2 cellular contexts compared by ENCODE assay signal in genomic region chr19:42023943-42024260, GRCh38.
TF ChIP-seq lines count a peak whose summit lies in the region.

No MANE protein-coding gene starts in this region.

TF ChIP-seq in SK-N-SH, 30 proteins besides CTCF, POLR2A, EP300 and RAD21:
- TF ChIP-seq ZBTB33 (IDR thresholded peaks at IDR 0.05; ENCODE audit: borderline replicate concordance, low read depth) (no peak), NFIC (IDR thresholded peaks at IDR 0.05; ENCODE audit: borderline replicate concordance) (no peak), RCOR1 (IDR thresholded peaks at IDR 0.05; ENCODE audit: low read length) (no peak), EZH2phosphoT487 (IDR thresholded peaks at IDR 0.05; ENCODE audit: borderline replicate concordance, low read depth) (no peak), ELF1 (IDR thresholded peaks at IDR 0.05) (no peak), RFX5 (IDR thresholded peaks at IDR 0.05; ENCODE audit: low read length) (no peak), FOXM1 (IDR thresholded peaks at IDR 0.05; ENCODE audit: low read depth) (no peak), JUND (IDR thresholded peaks at IDR 0.05) (no peak), YY1 (IDR thresholded peaks at IDR 0.05; ENCODE audit: low read depth) (no peak), RXRA (IDR thresholded peaks at IDR 0.05; ENCODE audit: borderline replicate concordance, low read depth) (no peak), MXI1 (IDR thresholded peaks at IDR 0.05; ENCODE audit: low read depth, low read length) (no peak), CHD2 (IDR thresholded peaks at IDR 0.05; ENCODE audit: low read length, partially characterized antibody) (no peak), TCF12 (IDR thresholded peaks at IDR 0.05) (no peak), TEAD4 (IDR thresholded peaks at IDR 0.05; ENCODE audit: borderline replicate concordance, insufficient read depth) (no peak), TAF1 (IDR thresholded peaks at IDR 0.05; ENCODE audit: borderline replicate concordance, low read depth, low read length) (no peak), NRF1 (IDR thresholded peaks at IDR 0.05; ENCODE audit: low read depth, low read length) (no peak), FOXJ3 (CRISPR knock-in tag; IDR thresholded peaks at IDR 0.05) (no peak), GABPA (IDR thresholded peaks at IDR 0.05; ENCODE audit: low read depth) (no peak)
- TF ChIP-seq, protein P1, sequence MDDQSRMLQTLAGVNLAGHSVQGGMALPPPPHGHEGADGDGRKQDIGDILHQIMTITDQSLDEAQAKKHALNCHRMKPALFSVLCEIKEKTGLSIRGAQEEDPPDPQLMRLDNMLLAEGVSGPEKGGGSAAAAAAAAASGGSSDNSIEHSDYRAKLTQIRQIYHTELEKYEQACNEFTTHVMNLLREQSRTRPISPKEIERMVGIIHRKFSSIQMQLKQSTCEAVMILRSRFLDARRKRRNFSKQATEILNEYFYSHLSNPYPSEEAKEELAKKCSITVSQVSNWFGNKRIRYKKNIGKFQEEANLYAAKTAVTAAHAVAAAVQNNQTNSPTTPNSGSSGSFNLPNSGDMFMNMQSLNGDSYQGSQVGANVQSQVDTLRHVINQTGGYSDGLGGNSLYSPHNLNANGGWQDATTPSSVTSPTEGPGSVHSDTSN (IDR thresholded peaks at IDR 0.05): no peak
- TF ChIP-seq, protein P2, sequence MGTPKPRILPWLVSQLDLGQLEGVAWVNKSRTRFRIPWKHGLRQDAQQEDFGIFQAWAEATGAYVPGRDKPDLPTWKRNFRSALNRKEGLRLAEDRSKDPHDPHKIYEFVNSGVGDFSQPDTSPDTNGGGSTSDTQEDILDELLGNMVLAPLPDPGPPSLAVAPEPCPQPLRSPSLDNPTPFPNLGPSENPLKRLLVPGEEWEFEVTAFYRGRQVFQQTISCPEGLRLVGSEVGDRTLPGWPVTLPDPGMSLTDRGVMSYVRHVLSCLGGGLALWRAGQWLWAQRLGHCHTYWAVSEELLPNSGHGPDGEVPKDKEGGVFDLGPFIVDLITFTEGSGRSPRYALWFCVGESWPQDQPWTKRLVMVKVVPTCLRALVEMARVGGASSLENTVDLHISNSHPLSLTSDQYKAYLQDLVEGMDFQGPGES (IDR thresholded peaks at IDR 0.05; ENCODE audit: low read depth, low read length): no peak

TF ChIP-seq in SK-N-SH treated with all-trans-retinoic acid at 6 μM for 48 hours, 23 proteins besides CTCF, POLR2A, EP300 and RAD21 (continued from another document):
- TF ChIP-seq, protein P3, sequence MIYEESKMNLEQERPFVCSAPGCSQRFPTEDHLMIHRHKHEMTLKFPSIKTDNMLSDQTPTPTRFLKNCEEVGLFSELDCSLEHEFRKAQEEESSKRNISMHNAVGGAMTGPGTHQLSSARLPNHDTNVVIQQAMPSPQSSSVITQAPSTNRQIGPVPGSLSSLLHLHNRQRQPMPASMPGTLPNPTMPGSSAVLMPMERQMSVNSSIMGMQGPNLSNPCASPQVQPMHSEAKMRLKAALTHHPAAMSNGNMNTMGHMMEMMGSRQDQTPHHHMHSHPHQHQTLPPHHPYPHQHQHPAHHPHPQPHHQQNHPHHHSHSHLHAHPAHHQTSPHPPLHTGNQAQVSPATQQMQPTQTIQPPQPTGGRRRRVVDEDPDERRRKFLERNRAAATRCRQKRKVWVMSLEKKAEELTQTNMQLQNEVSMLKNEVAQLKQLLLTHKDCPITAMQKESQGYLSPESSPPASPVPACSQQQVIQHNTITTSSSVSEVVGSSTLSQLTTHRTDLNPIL (CRISPR knock-in tag; IDR thresholded peaks at IDR 0.05; ENCODE audit: low read depth): no peak
- no peak for TF ChIP-seq ZFP30 (CRISPR knock-in tag; IDR thresholded peaks at IDR 0.05)
- TF ChIP-seq TOX (CRISPR knock-in tag; IDR thresholded peaks at IDR 0.05; ENCODE audit: borderline replicate concordance): no peak
